ENCODE assay signal across 21 cellular contexts in genomic region chr15:46296002-46296401, GRCh38.
A peak's percentile ranks its signal among the peaks of the same experiment; 100 is the strongest.
DNase-seq lines count a peak whose midpoint lies in the region; ATAC-seq and TF ChIP-seq lines count a peak whose summit lies in the region.
"Had no signal": no experiment of that assay in that cellular context is flagged by ENCODE, and none has a peak within 500 bp of the region (broad histone marks: within the 10 kb centered on the region; RNA-seq: fewer than 3 reads in every experiment).

No MANE protein-coding gene starts in this region.

- no peak overlapping the region for H2BK120ac ChIP-seq in neuronal stem cell (ENCODE audit: low read depth, low read length)

- no peak overlapping the region for H3K27ac ChIP-seq in neuronal stem cell (replicated peaks; ENCODE audit: low read length)
- H3K27ac ChIP-seq: 22Rv1; A549; BLaER1 treated with 17β-estradiol and CSF1 and Interleukin-3, amounts not matched to agents 10 nM and 100 nM; C4-2B had no signal

- H2BK5ac ChIP-seq in neuronal stem cell (ENCODE audit: low read length): no peak overlapping the region

- no peak overlapping the region for H4K91ac ChIP-seq in neuronal stem cell (ENCODE audit: low read depth, low read length, poor library complexity)

- H3K23ac ChIP-seq in neuronal stem cell (ENCODE audit: low read depth, low read length, poor library complexity): no peak overlapping the region

- H3K4me3 Mint-ChIP-seq in nephron progenitor cell: no peak overlapping the region
- no peak overlapping the region for H3K4me3 Mint-ChIP-seq in stimulated activated naive B cell treated with anti-CD40 and anti-IgM and Interleukin-4, amounts not matched to agents 10 μg/mL and 1 μg/mL and 100 μg/mL, for 72 hours
- H3K4me3 Mint-ChIP-seq: B cell; CD4-positive, CD25-positive, alpha-beta regulatory T cell; CD8-positive, alpha-beta memory T cell had no signal

- no peak overlapping the region for H2AFZ ChIP-seq in neuronal stem cell (ENCODE audit: low read length)

- H2BK15ac ChIP-seq in neuronal stem cell (ENCODE audit: low read length): no peak overlapping the region

- H3K27me3 Mint-ChIP-seq in nephron progenitor cell (ENCODE audit: low read depth, poor library complexity): peaks cover 3% of the 10 kb centered on the region
- peaks cover 3 to 4% of the 10 kb centered on the region in 2 donors for H3K27me3 Mint-ChIP-seq in stimulated activated naive B cell treated with anti-CD40 and anti-IgM and Interleukin-4, amounts not matched to agents 10 μg/mL and 1 μg/mL and 100 μg/mL, for 72 hours
- H3K27me3 Mint-ChIP-seq: B cell; CD4-positive, CD25-positive, alpha-beta regulatory T cell; CD8-positive, alpha-beta memory T cell had no signal

- peaks cover 12% of the 10 kb centered on the region for H3K4me1 Mint-ChIP-seq in nephron progenitor cell
- peaks cover 13 to 23% of the 10 kb centered on the region in 2 donors for H3K4me1 Mint-ChIP-seq in stimulated activated naive B cell treated with anti-CD40 and anti-IgM and Interleukin-4, amounts not matched to agents 10 μg/mL and 1 μg/mL and 100 μg/mL, for 72 hours
- H3K4me1 Mint-ChIP-seq: CD4-positive, alpha-beta memory T cell; CD4-positive, CD25-positive, alpha-beta regulatory T cell; CD8-positive, alpha-beta memory T cell had no signal

- H3K79me1 ChIP-seq in neuronal stem cell (ENCODE audit: low read depth, low read length): no peaks in the 10 kb centered on the region

- peak overlapping the region; percentile 81 for H3K18ac ChIP-seq in neuronal stem cell (ENCODE audit: low read length)

- no peak for DNase-seq in left ventricle myocardium superior
- no peak for DNase-seq in Right ventricle myocardium superior
- no peak for DNase-seq in nephron progenitor cell
- DNase-seq in neuronal stem cell (ENCODE audit: low spot score): no peak
- DNase-seq in stimulated activated naive B cell treated with anti-CD40 and anti-IgM and Interleukin-4, amounts not matched to agents 10 μg/mL and 1 μg/mL and 100 μg/mL, for 72 hours: no peak
- no peak for DNase-seq in NCI-H2171 treated with DMSO at 0.1 percent for 48 hours (lab: John Stamatoyannopoulos, UW)
- no peak for DNase-seq in NCI-H146 treated with DMSO at 0.1 percent for 48 hours (lab: John Stamatoyannopoulos, UW; ENCODE audit: unreplicated experiment)
- DNase-seq in cerebellar cortex (ENCODE audit: low spot score): no peak
- DNase-seq: AML-193; CD4-positive, alpha-beta memory T cell; CD4-positive, CD25-positive, alpha-beta regulatory T cell; CD8-positive, alpha-beta memory T cell; COR-L47; DMS 273 treated with DMSO at 0.1 percent for 48 hours; DMS79 treated with DMSO at 0.1 percent for 48 hours; GF-D8 had no signal

- WGBS in neuronal stem cell (ENCODE audit: extremely low coverage in 2 of 2, insufficient read length in 2 of 2, insufficient replicate concordance in 1 of 2), 2 donors: no CpG with 5 or more reads among the region's 8 CpGs

- H3K36me3 Mint-ChIP-seq in nephron progenitor cell (ENCODE audit: low read depth): no peaks in the 10 kb centered on the region
- no peaks in the 10 kb centered on the region for H3K36me3 Mint-ChIP-seq in stimulated activated naive B cell treated with anti-CD40 and anti-IgM and Interleukin-4, amounts not matched to agents 10 μg/mL and 1 μg/mL and 100 μg/mL, for 72 hours
- H3K36me3 Mint-ChIP-seq: CD4-positive, alpha-beta memory T cell; CD4-positive, CD25-positive, alpha-beta regulatory T cell had no signal

- H3K14ac ChIP-seq in neuronal stem cell (ENCODE audit: low read length): no peak overlapping the region

- no peak overlapping the region for H4K8ac ChIP-seq in neuronal stem cell (ENCODE audit: low read depth, low read length)

- H3K36me3 ChIP-seq in neuronal stem cell (replicated peaks in 1 of 2; ENCODE audit: control insufficient read depth in 2 of 2, insufficient read depth in 2 of 2, low read length in 2 of 2): no peaks in the 10 kb centered on the region
- H3K36me3 ChIP-seq: BLaER1 treated with 17β-estradiol and CSF1 and Interleukin-3, amounts not matched to agents 10 nM and 100 nM had no signal

- H3K4me3 ChIP-seq in neuronal stem cell (ENCODE audit: low read length in 2 of 2): no peak overlapping the region
- H3K4me3 ChIP-seq: A549; BLaER1 treated with 17β-estradiol and CSF1 and Interleukin-3, amounts not matched to agents 10 nM and 100 nM had no signal

- H3K9me3 ChIP-seq in neuronal stem cell (replicated peaks in 1 of 2; ENCODE audit: control insufficient read depth in 2 of 2, insufficient read depth in 1 of 2, low read depth in 1 of 2, low read length in 2 of 2): no peaks in the 10 kb centered on the region
- H3K9me3 ChIP-seq: A549; BLaER1 treated with 17β-estradiol and CSF1 and Interleukin-3, amounts not matched to agents 10 nM and 100 nM had no signal

- peak overlapping the region; percentile 10 for H3K27ac Mint-ChIP-seq in nephron progenitor cell
- H3K27ac Mint-ChIP-seq in stimulated activated naive B cell treated with anti-CD40 and anti-IgM and Interleukin-4, amounts not matched to agents 10 μg/mL and 1 μg/mL and 100 μg/mL, for 72 hours: peak overlapping the region; percentile 33
- H3K27ac Mint-ChIP-seq: B cell; CD4-positive, alpha-beta memory T cell; CD4-positive, CD25-positive, alpha-beta regulatory T cell had no signal

- no peak overlapping the region for H3K4ac ChIP-seq in neuronal stem cell (ENCODE audit: low read length)

- intact Hi-C loops in left ventricle myocardium superior (cut with micrococcal nuclease): no loop called here
- intact Hi-C loops in Right ventricle myocardium superior (cut with DNase I): no loop called here

- TF ChIP-seq CTCF in nephron progenitor cell (IDR thresholded peaks at IDR 0.05): no peak

- H3K9ac ChIP-seq in neuronal stem cell (ENCODE audit: low read depth, low read length, poor library complexity): no peak overlapping the region
- H3K9ac ChIP-seq: BLaER1 treated with 17β-estradiol and CSF1 and Interleukin-3, amounts not matched to agents 10 nM and 100 nM had no signal

- no peaks in the 10 kb centered on the region for H3K27me3 ChIP-seq in neuronal stem cell (ENCODE audit: control insufficient read depth in 3 of 3, insufficient read depth in 3 of 3, low read depth in 1 of 3, low read length in 3 of 3)
- H3K27me3 ChIP-seq: BLaER1 treated with 17β-estradiol and CSF1 and Interleukin-3, amounts not matched to agents 10 nM and 100 nM had no signal

- no peak overlapping the region for H3K4me2 ChIP-seq in neuronal stem cell (ENCODE audit: insufficient read depth, low read length, poor library complexity, severe bottlenecking)
- H3K4me2 ChIP-seq: A549 had no signal

- ATAC-seq in left ventricle myocardium superior (peak; percentile 38), Right ventricle myocardium superior (ENCODE audit: poor library complexity) (no peak)
- no peak for ATAC-seq in stimulated activated naive B cell treated with anti-CD40 and anti-IgM and Interleukin-4, amounts not matched to agents 10 μg/mL and 1 μg/mL and 100 μg/mL, for 72 hours (replicated peaks)
- ATAC-seq: A549 had no signal

- no peak overlapping the region for H2BK12ac ChIP-seq in neuronal stem cell (ENCODE audit: low read length)

- peaks cover 0 to 5% of the 10 kb centered on the region in 2 donors for H3K4me1 ChIP-seq in neuronal stem cell (ENCODE audit: control insufficient read depth in 2 of 2, insufficient read depth in 1 of 2, low read depth in 1 of 2, low read length in 2 of 2)
- H3K4me1 ChIP-seq: A549 had no signal

- H2AK5ac ChIP-seq in neuronal stem cell (ENCODE audit: low read depth, low read length): no peak overlapping the region

- H3K9me3 Mint-ChIP-seq in nephron progenitor cell: no peaks in the 10 kb centered on the region
- peaks cover 0 to 2% of the 10 kb centered on the region in 2 donors for H3K9me3 Mint-ChIP-seq in stimulated activated naive B cell treated with anti-CD40 and anti-IgM and Interleukin-4, amounts not matched to agents 10 μg/mL and 1 μg/mL and 100 μg/mL, for 72 hours
